Comparison of ENCODE assay signal across 10 cellular contexts in genomic region chr3:45972534-45973402, GRCh38. TPM values are rescaled to one million over a fixed set of nuclear protein-coding genes. Genes with fewer than 3 reads are reported as not detected.
DNase-seq lines count a peak whose midpoint lies in the region; ATAC-seq and TF ChIP-seq lines count a peak whose summit lies in the region.
"Had no signal": no experiment of that assay in that cellular context is flagged by ENCODE, and none has a peak within 500 bp of the region (broad histone marks: within the 10 kb centered on the region; RNA-seq: fewer than 3 reads in every experiment).

No MANE protein-coding gene starts in this region.

- H3K4me3 ChIP-seq in thoracic aorta: peak overlapping the region; percentile 38
- H3K4me3 ChIP-seq in A673 (ENCODE audit: low read depth, low read length, poor library complexity, severe bottlenecking): no peak overlapping the region

- POLR2A ChIA-PET in A673 (lab: Charles Lee; ENCODE audit: low non-redundant PET): no interaction called here

- H3K4me1 Mint-ChIP-seq in activated T-cell treated with anti-CD3 and anti-CD28 coated beads, Interleukin-2, amount 50 U/mL, for 24 hours (ENCODE audit: low read depth): peaks cover 71% of the 10 kb centered on the region
- H3K4me1 Mint-ChIP-seq: neural crest cell had no signal

- H3K27ac ChIP-seq in thoracic aorta (peak overlapping the region; percentile 86 to 91), A673 (ENCODE audit: low read depth, low read length, poor library complexity, severe bottlenecking) (no peak overlapping the region)

- H3K27ac Mint-ChIP-seq in activated T-cell treated with anti-CD3 and anti-CD28 coated beads, Interleukin-2, amount 50 U/mL, for 24 hours: peak overlapping the region; percentile 45

- H3K9me3 Mint-ChIP-seq in activated T-cell treated with anti-CD3 and anti-CD28 coated beads, Interleukin-2, amount 50 U/mL, for 24 hours: no peaks in the 10 kb centered on the region
- H3K9me3 Mint-ChIP-seq: neural crest cell had no signal

- H3K36me3 Mint-ChIP-seq in activated T-cell treated with anti-CD3 and anti-CD28 coated beads, Interleukin-2, amount 50 U/mL, for 24 hours (ENCODE audit: low read depth): peaks cover 84% of the 10 kb centered on the region

- CTCF ChIA-PET in A673 (lab: Charles Lee): no interaction called here

- peak; percentile 98 for ATAC-seq in thoracic aorta (ENCODE audit: insufficient number of reproducible peaks, low FRiP score, low read depth)

- H3K36me3 ChIP-seq in thoracic aorta: peaks cover 41% of the 10 kb centered on the region
- no peaks in the 10 kb centered on the region for H3K36me3 ChIP-seq in A673 (ENCODE audit: insufficient read depth, low read length, poor library complexity, severe bottlenecking)

- DNase-seq in activated T-cell treated with anti-CD3 and anti-CD28 coated beads, Interleukin-2, amount 50 U/mL, for 24 hours: no peak
- no peak for DNase-seq in activated T-cell treated with anti-CD3 and anti-CD28 coated beads, Interleukin-2, amount 50 U/mL, for 1 hour
- DNase-seq in RPMI8226 (peak; percentile 80), fibroblast of the conjunctiva (ENCODE audit: low read depth) (peak; percentile 74), thoracic aorta (ENCODE audit: low spot score) (no peak), inferior parietal cortex (ENCODE audit: extremely low spot score) (no peak), A673 (ENCODE audit: low spot score) (no peak), retina (no peak)

- H3K9me3 ChIP-seq in thoracic aorta (no peaks in the 10 kb centered on the region), A673 (ENCODE audit: low read depth, low read length, poor library complexity, severe bottlenecking) (no peaks in the 10 kb centered on the region)

- no peaks in the 10 kb centered on the region for H3K27me3 ChIP-seq in thoracic aorta (replicated peaks; ENCODE audit: insufficient read depth)
- H3K27me3 ChIP-seq in A673 (replicated peaks; ENCODE audit: insufficient read depth, low read depth, low read length, poor library complexity): no peaks in the 10 kb centered on the region

- TF ChIP-seq CTCF in thoracic aorta (IDR thresholded peaks at IDR 0.05) (no peak), A673 (conservative IDR thresholded peaks at IDR 0.05; ENCODE audit: low read depth, low read length) (no peak)

- BruUV-seq in A673 (replicated peaks; lab: Mats Ljungman, UMichigan): no TSS peak

- H3K27me3 Mint-ChIP-seq in activated T-cell treated with anti-CD3 and anti-CD28 coated beads, Interleukin-2, amount 50 U/mL, for 24 hours: no peaks in the 10 kb centered on the region

- intact Hi-C loops in A673 (cut with micrococcal nuclease; ENCODE audit: unreplicated experiment): no loop called here

- no peak overlapping the region for H3K4me3 Mint-ChIP-seq in activated T-cell treated with anti-CD3 and anti-CD28 coated beads, Interleukin-2, amount 50 U/mL, for 24 hours
- H3K4me3 Mint-ChIP-seq: neural crest cell had no signal

- H3K4me1 ChIP-seq in thoracic aorta (ENCODE audit: control insufficient read depth in 1 of 2, low read depth in 2 of 2): peaks cover 20 to 35% of the 10 kb centered on the region in 2 donors
- H3K4me1 ChIP-seq in A673 (ENCODE audit: insufficient read depth, low read length, poor library complexity, severe bottlenecking): no peaks in the 10 kb centered on the region

RNA-seq across cellular contexts. Expression of gene FYCO1, which starts 22.9 kb away (rescaled TPM):
- total RNA-seq in thoracic aorta: 10 to 100 TPM; 70.4 to 86.1 TPM
- total RNA-seq in A673 (2021): 7.4 and 7.9 TPM in 2 replicates

RNA-seq across cellular contexts. Expression of gene CXCR6, which starts 29.5 kb away (rescaled TPM):
- 1 to 10 TPM; 2.2 to 4.9 TPM for total RNA-seq in thoracic aorta
- not detected in 2 replicates for total RNA-seq in A673 (2021)
- total RNA-seq: neural crest cell had no signal

RNA-seq across cellular contexts. Expression of gene XCR1, which starts 54.5 kb away (rescaled TPM):
- total RNA-seq in thoracic aorta (not detected), A673 (2021) (not detected in 2 replicates)
- total RNA-seq: neural crest cell; T-helper 2 cell treated with Interferon-gamma antibody and Interleukin-4, amounts not matched to agents 100 ng/mL and 5 ng/mL, for 36 hours had no signal

Comparison
In these comparisons a context has a peak if more than half of its experiments do, and no peak if none do; other contexts are left out.
1. DNase-seq: peak in RPMI8226 (single experiment) and fibroblast of the conjunctiva (single experiment); none in activated T-cell treated with anti-CD3 and anti-CD28 coated beads, Interleukin-2, amount 50 U/mL, for 24 hours (single experiment), activated T-cell treated with anti-CD3 and anti-CD28 coated beads, Interleukin-2, amount 50 U/mL, for 1 hour (single experiment), thoracic aorta (single experiment), inferior parietal cortex (single experiment), A673 (single experiment) and retina (single experiment).